Comparison of ENCODE assay signal across 1 cellular context in the genomic region with DNA sequence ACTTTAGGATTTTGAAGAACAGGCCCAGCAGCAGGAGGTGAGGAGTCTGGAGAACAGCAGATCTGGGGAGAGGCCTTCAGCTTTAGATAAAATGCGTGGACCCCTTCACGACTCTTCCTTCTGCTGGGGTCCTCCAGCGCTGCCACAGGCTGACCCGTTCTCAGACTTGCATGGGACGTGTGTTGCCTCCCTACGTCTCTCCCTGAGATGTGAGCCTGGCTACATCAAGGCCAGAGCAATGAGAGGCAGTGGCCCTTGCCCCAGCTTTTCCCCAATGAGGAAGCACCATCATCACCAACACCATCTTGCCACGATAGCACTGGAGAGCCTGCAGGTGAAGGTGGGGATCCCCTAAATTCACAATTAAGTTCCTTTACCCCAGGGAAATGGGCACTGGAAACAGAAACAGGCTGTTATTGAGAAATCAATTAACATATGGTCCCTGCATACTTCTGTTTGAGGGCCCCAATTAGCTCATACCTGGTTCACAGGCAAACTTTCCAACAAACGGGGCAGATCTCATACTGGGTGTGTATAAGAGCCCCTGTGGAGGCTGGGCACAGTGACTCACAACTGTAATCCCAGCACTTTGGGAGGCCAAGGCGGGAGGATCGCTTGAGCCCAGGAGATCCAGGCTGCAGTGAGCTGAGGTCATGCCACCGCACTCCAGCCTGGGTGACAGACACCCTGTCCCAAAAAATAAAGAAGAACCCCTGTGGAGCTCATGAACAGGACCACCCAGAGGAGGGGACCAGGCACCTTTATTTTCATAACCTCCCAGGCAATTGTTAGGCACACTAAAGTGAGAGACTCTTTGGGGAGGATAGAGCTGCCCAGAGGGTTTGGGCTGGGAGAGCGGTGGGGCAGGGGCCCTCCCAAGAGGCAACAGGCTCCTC.
TF ChIP-seq lines count a peak whose summit lies in the region.

No MANE protein-coding gene starts in this region.

TF ChIP-seq in GM23338, 12 proteins besides CTCF, POLR2A, EP300 and RAD21 (continued from another document):
- TF ChIP-seq, protein P1, sequence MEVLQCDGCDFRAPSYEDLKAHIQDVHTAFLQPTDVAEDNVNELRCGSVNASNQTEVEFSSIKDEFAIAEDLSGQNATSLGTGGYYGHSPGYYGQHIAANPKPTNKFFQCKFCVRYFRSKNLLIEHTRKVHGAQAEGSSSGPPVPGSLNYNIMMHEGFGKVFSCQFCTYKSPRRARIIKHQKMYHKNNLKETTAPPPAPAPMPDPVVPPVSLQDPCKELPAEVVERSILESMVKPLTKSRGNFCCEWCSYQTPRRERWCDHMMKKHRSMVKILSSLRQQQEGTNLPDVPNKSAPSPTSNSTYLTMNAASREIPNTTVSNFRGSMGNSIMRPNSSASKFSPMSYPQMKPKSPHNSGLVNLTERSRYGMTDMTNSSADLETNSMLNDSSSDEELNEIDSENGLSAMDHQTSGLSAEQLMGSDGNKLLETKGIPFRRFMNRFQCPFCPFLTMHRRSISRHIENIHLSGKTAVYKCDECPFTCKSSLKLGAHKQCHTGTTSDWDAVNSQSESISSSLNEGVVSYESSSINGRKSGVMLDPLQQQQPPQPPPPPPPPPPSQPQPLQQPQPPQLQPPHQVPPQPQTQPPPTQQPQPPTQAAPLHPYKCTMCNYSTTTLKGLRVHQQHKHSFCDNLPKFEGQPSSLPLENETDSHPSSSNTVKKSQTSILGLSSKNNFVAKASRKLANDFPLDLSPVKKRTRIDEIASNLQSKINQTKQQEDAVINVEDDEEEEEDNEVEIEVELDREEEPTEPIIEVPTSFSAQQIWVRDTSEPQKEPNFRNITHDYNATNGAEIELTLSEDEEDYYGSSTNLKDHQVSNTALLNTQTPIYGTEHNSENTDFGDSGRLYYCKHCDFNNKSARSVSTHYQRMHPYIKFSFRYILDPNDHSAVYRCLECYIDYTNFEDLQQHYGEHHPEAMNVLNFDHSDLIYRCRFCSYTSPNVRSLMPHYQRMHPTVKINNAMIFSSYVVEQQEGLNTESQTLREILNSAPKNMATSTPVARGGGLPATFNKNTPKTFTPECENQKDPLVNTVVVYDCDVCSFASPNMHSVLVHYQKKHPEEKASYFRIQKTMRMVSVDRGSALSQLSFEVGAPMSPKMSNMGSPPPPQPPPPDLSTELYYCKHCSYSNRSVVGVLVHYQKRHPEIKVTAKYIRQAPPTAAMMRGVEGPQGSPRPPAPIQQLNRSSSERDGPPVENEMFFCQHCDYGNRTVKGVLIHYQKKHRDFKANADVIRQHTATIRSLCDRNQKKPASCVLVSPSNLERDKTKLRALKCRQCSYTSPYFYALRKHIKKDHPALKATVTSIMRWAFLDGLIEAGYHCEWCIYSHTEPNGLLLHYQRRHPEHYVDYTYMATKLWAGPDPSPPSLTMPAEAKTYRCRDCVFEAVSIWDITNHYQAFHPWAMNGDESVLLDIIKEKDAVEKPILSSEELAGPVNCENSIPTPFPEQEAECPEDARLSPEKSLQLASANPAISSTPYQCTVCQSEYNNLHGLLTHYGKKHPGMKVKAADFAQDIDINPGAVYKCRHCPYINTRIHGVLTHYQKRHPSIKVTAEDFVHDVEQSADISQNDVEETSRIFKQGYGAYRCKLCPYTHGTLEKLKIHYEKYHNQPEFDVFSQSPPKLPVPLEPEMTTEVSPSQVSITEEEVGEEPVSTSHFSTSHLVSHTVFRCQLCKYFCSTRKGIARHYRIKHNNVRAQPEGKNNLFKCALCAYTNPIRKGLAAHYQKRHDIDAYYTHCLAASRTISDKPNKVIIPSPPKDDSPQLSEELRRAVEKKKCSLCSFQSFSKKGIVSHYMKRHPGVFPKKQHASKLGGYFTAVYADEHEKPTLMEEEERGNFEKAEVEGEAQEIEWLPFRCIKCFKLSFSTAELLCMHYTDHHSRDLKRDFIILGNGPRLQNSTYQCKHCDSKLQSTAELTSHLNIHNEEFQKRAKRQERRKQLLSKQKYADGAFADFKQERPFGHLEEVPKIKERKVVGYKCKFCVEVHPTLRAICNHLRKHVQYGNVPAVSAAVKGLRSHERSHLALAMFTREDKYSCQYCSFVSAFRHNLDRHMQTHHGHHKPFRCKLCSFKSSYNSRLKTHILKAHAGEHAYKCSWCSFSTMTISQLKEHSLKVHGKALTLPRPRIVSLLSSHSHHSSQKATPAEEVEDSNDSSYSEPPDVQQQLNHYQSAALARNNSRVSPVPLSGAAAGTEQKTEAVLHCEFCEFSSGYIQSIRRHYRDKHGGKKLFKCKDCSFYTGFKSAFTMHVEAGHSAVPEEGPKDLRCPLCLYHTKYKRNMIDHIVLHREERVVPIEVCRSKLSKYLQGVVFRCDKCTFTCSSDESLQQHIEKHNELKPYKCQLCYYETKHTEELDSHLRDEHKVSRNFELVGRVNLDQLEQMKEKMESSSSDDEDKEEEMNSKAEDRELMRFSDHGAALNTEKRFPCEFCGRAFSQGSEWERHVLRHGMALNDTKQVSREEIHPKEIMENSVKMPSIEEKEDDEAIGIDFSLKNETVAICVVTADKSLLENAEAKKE (CRISPR knock-in tag; IDR thresholded peaks at IDR 0.05), result no peak
- TF ChIP-seq EZH2phosphoT487 (IDR thresholded peaks at IDR 0.05; ENCODE audit: unreplicated experiment) (no peak), EZH2 (IDR thresholded peaks at IDR 0.05; ENCODE audit: low read depth, unreplicated experiment) (no peak)
- TF ChIP-seq, protein P2, sequence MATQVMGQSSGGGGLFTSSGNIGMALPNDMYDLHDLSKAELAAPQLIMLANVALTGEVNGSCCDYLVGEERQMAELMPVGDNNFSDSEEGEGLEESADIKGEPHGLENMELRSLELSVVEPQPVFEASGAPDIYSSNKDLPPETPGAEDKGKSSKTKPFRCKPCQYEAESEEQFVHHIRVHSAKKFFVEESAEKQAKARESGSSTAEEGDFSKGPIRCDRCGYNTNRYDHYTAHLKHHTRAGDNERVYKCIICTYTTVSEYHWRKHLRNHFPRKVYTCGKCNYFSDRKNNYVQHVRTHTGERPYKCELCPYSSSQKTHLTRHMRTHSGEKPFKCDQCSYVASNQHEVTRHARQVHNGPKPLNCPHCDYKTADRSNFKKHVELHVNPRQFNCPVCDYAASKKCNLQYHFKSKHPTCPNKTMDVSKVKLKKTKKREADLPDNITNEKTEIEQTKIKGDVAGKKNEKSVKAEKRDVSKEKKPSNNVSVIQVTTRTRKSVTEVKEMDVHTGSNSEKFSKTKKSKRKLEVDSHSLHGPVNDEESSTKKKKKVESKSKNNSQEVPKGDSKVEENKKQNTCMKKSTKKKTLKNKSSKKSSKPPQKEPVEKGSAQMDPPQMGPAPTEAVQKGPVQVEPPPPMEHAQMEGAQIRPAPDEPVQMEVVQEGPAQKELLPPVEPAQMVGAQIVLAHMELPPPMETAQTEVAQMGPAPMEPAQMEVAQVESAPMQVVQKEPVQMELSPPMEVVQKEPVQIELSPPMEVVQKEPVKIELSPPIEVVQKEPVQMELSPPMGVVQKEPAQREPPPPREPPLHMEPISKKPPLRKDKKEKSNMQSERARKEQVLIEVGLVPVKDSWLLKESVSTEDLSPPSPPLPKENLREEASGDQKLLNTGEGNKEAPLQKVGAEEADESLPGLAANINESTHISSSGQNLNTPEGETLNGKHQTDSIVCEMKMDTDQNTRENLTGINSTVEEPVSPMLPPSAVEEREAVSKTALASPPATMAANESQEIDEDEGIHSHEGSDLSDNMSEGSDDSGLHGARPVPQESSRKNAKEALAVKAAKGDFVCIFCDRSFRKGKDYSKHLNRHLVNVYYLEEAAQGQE (IDR thresholded peaks at IDR 0.05; ENCODE audit: unreplicated experiment), result no peak
